8 cellular contexts compared by ENCODE assay signal in the genomic region with DNA sequence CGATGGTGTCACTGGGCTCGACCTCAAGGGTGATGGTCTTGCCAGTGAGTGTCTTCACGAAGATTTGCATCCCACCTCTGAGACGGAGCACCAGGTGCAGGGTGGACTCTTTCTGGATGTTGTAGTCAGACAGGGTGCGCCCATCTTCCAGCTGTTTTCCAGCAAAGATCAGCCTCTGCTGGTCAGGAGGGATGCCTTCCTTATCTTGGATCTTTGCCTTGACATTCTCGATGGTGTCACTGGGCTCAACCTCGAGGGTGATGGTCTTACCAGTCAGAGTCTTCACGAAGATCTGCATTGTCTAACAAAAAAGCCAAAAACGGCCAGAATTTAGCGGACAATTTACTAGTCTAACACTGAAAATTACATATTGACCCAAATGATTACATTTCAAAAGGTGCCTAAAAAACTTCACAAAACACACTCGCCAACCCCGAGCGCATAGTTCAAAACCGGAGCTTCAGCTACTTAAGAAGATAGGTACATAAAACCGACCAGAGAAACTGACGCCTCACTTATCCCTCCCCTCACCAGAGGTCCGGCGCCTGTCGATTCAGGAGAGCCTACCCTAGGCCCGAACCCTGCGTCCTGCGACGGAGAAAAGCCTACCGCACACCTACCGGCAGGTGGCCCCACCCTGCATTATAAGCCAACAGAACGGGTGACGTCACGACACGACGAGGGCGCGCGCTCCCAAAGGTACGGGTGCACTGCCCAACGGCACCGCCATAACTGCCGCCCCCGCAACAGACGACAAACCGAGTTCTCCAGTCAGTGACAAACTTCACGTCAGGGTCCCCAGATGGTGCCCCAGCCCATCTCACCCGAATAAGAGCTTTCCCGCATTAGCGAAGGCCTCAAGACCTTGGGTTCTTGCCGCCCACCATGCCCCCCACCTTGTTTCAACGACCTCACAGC. TPM values are rescaled to one million over a fixed set of nuclear protein-coding genes. Genes with fewer than 3 reads are reported as not detected.
DNase-seq lines count a peak whose midpoint lies in the region; ATAC-seq, FAIRE-seq and TF ChIP-seq lines count a peak whose summit lies in the region.

No MANE protein-coding gene starts in this region.

- intact Hi-C loops in CD14-positive monocyte (cut with micrococcal nuclease) (no loop called here), HCT116 (cut with micrococcal nuclease) (loop anchor here (1.0 to 2.0 kb wide), 2 partner anchors 25 to 76 kb away; partner anchors contain the start of gene DHX37), spleen (cut with DNase I; ENCODE audit: low total_unique reads) (no loop called here)

- H3K27me3 Mint-ChIP-seq in CD14-positive monocyte (ENCODE audit: low read depth in 3 of 3) (peaks cover 0 to 6% (median 6%) of the 10 kb centered on the region in 3 donors), astrocyte (ENCODE audit: low read depth, unreplicated experiment) (no peaks in the 10 kb centered on the region)

- H3K4me2 ChIP-seq in HCT116 (ENCODE audit: low read length), result peak overlapping the region; percentile 96
- H3K4me2 ChIP-seq in astrocyte (ENCODE audit: low read length), result peak overlapping the region; percentile 90

- BruUV-seq in HCT116 (replicated peaks; lab: Mats Ljungman, UMichigan), result TSS peak; percentile 53

- peak; percentile 37 for ATAC-seq in HCT116
- no peak for ATAC-seq in GM21529 (IDR thresholded peaks at IDR 0.05; ENCODE audit: unreplicated experiment)

- peaks cover 0 to 10% (median 4%) of the 10 kb centered on the region in 7 donors for H3K9me3 Mint-ChIP-seq in CD14-positive monocyte
- H3K9me3 Mint-ChIP-seq in astrocyte (ENCODE audit: unreplicated experiment), result no peaks in the 10 kb centered on the region

- peak overlapping the region; percentile 99 to 100 (median 100) for H3K27ac Mint-ChIP-seq in CD14-positive monocyte
- H3K27ac Mint-ChIP-seq in astrocyte (ENCODE audit: unreplicated experiment), result peak overlapping the region; percentile 100

- CTCF ChIA-PET in HCT116 (lab: Charles Lee), result no interaction called here

- WGBS in spleen, 5 donors, result 5 to 14% (median 7%) methylated on average over 26 to 46 of the region's 46 CpGs

- H3K27me3 ChIP-seq in HCT116 (ENCODE audit: insufficient read depth, low read length) (no peaks in the 10 kb centered on the region), SJSA1 (replicated peaks) (peaks cover 9% of the 10 kb centered on the region; the same call in 1 of the 2 replicates), astrocyte (ENCODE audit: insufficient read depth, low read length) (peaks cover 6% of the 10 kb centered on the region), spleen (replicated peaks in 1 of 7) (no peaks in the 10 kb centered on the region)

- no peaks in the 10 kb centered on the region for H3K9me2 ChIP-seq in HCT116 (ENCODE audit: insufficient read depth)

- H3K9me3 ChIP-seq in HCT116 (ENCODE audit: control insufficient read depth in 1 of 2, insufficient read depth in 1 of 2, low read depth in 1 of 2, low read length in 2 of 2), result no peaks in the 10 kb centered on the region
- no peaks in the 10 kb centered on the region for H3K9me3 ChIP-seq in SJSA1 (replicated peaks)
- H3K9me3 ChIP-seq in astrocyte (ENCODE audit: insufficient read depth, low read depth, low read length), result no peaks in the 10 kb centered on the region
- H3K9me3 ChIP-seq in iPS-18c (ENCODE audit: control insufficient read depth, insufficient read depth, low read length), result no peaks in the 10 kb centered on the region
- no peaks in the 10 kb centered on the region for H3K9me3 ChIP-seq in spleen

- H3K9ac ChIP-seq in HCT116 (ENCODE audit: low read length) (peak overlapping the region; percentile 100), astrocyte (ENCODE audit: low read length) (peak overlapping the region; percentile 100)

- H3K4me1 Mint-ChIP-seq in CD14-positive monocyte (peaks cover 60% of the 10 kb centered on the region), astrocyte (ENCODE audit: low read depth, unreplicated experiment) (peaks cover 33% of the 10 kb centered on the region)

- peaks cover 11 to 32% of the 10 kb centered on the region in 2 experiments; a peak in 3 of 4 replicates for H3K36me3 ChIP-seq in HCT116 (ENCODE audit: control insufficient read depth in 1 of 2, insufficient read depth in 2 of 2, low read length in 2 of 2)
- peaks cover 30% of the 10 kb centered on the region for H3K36me3 ChIP-seq in SJSA1
- H3K36me3 ChIP-seq in astrocyte (ENCODE audit: insufficient read depth, low read length), result peaks cover 25% of the 10 kb centered on the region
- peaks cover 0 to 40% (median 27%) of the 10 kb centered on the region in 6 donors for H3K36me3 ChIP-seq in spleen

- RAD21 ChIA-PET in HCT116 (lab: Charles Lee; ENCODE audit: low non-redundant PET in 1 of 2, low total read pairs in 2 of 2, uncharacterized antibody in 2 of 2, unreplicated experiment in 2 of 2), result no interaction called here

- H3K4me3 ChIP-seq in HCT116 (replicated peaks in 1 of 2; ENCODE audit: low read depth in 1 of 2, low read length in 2 of 2), result peak overlapping the region; percentile 98 to 100
- H3K4me3 ChIP-seq in SJSA1, result peak overlapping the region; percentile 88
- peak overlapping the region; percentile 82 for H3K4me3 ChIP-seq in astrocyte (ENCODE audit: insufficient read depth, low read depth, low read length)
- H3K4me3 ChIP-seq in iPS-18c (ENCODE audit: insufficient read depth, low read depth, low read length), result peak overlapping the region; percentile 100
- H3K4me3 ChIP-seq in spleen, result peak overlapping the region; percentile 60 to 93 (median 78)

- TF ChIP-seq CTCF in CD14-positive monocyte (IDR thresholded peaks at IDR 0.05) (peak; percentile 45), HCT116 (IDR thresholded peaks at IDR 0.05 in 2 of 3, conservative IDR thresholded peaks at IDR 0.05 in 1 of 3; ENCODE audit: borderline replicate concordance in 1 of 3, insufficient read depth in 1 of 3, low read depth in 2 of 3, low read length in 2 of 3) (peak in 2 of 3 experiments; percentile 55 to 60; a peak in 4 of 6 replicates), astrocyte (IDR thresholded peaks at IDR 0.05; ENCODE audit: insufficient read depth, low read depth, low read length) (peak; percentile 6), spleen (IDR thresholded peaks at IDR 0.05 in 8 of 11, conservative IDR thresholded peaks at IDR 0.05 in 3 of 11) (peak; percentile 70 to 95 (median 89))

- POLR2A ChIA-PET in HCT116 (lab: Charles Lee), result interaction anchor here (0.8 to 7.4 kb wide), 9 partner anchors 8 to 52 kb away, joined by 3 to 186 read pairs (median 7); no protein-coding TSS in a partner anchor

- no peak for TF ChIP-seq RAD21 in HCT116 (IDR thresholded peaks at IDR 0.05; ENCODE audit: low read depth)

- peaks cover 35% of the 10 kb centered on the region in 2 donors for H3K36me3 Mint-ChIP-seq in CD14-positive monocyte
- H3K36me3 Mint-ChIP-seq in astrocyte (ENCODE audit: low read depth, unreplicated experiment), result peaks cover 21% of the 10 kb centered on the region

- FAIRE-seq in astrocyte (lab: Jason Lieb, UNC), result no peak

- H2AFZ ChIP-seq in HCT116 (ENCODE audit: low read depth, low read length, poor library complexity, severe bottlenecking) (no peak overlapping the region), astrocyte (ENCODE audit: low read depth, low read length) (no peak overlapping the region)

- peak overlapping the region; percentile 96 for H3K27ac ChIP-seq in HCT116 (ENCODE audit: low read depth, low read length)
- peak overlapping the region; percentile 100 for H3K27ac ChIP-seq in SJSA1
- peak overlapping the region; percentile 100 for H3K27ac ChIP-seq in astrocyte (ENCODE audit: low read depth, low read length)
- peak overlapping the region; percentile 98 to 100 (median 100) for H3K27ac ChIP-seq in spleen

- peaks cover 50% of the 10 kb centered on the region for H3K79me2 ChIP-seq in HCT116 (ENCODE audit: insufficient read depth, low read length)
- peaks cover 54% of the 10 kb centered on the region for H3K79me2 ChIP-seq in astrocyte (ENCODE audit: insufficient read depth, low read length)

- H3K4me1 ChIP-seq in HCT116 (ENCODE audit: control insufficient read depth in 1 of 2, insufficient read depth in 2 of 2, low read length in 2 of 2) (peaks cover 43 to 78% of the 10 kb centered on the region in 2 experiments), SJSA1 (replicated peaks) (peaks cover 44% of the 10 kb centered on the region), astrocyte (ENCODE audit: insufficient read depth, low read length) (peaks cover 37% of the 10 kb centered on the region), spleen (peaks cover 56 to 84% (median 76%) of the 10 kb centered on the region in 6 donors)

- TF ChIP-seq POLR2A in HCT116 (IDR thresholded peaks at IDR 0.05; ENCODE audit: borderline replicate concordance, extremely low read depth, insufficient read depth, insufficient read length) (no peak), spleen (IDR thresholded peaks at IDR 0.05) (no peak)

- DNase-seq in CD14-positive monocyte (ENCODE audit: low spot score) (peak; percentile 85), HCT116 (ENCODE audit: low read depth, low spot score) (no peak), SJSA1 (ENCODE audit: low read depth in 1 of 2, low spot score in 2 of 2) (peak; percentile 76 to 85), astrocyte (ENCODE audit: low read depth) (peak; percentile 57), spleen (peak; percentile 98), NCI-H2171 treated with DMSO at 0.1 percent for 48 hours (lab: John Stamatoyannopoulos, UW) (no peak)

- H3K4me3 Mint-ChIP-seq in CD14-positive monocyte, result peak overlapping the region; percentile 99 to 100
- H3K4me3 Mint-ChIP-seq in astrocyte (ENCODE audit: unreplicated experiment), result peak overlapping the region; percentile 94

- H4K20me1 ChIP-seq in HCT116 (ENCODE audit: insufficient read depth), result peaks cover 34% of the 10 kb centered on the region; the same call in 1 of the 2 replicates
- H4K20me1 ChIP-seq in astrocyte (ENCODE audit: insufficient read depth, low read length), result peaks cover 52% of the 10 kb centered on the region

TF ChIP-seq in HCT116, 20 proteins besides CTCF, POLR2A, EP300 and RAD21 (continues in another document):
- TF ChIP-seq YY1 (IDR thresholded peaks at IDR 0.05; ENCODE audit: extremely low read depth, insufficient replicate concordance, low read depth, low read length) (peak; percentile 26), EZH2 (IDR thresholded peaks at IDR 0.05) (no peak), EZH2phosphoT487 (IDR thresholded peaks at IDR 0.05; ENCODE audit: borderline replicate concordance) (no peak), FOSL1 (IDR thresholded peaks at IDR 0.05; ENCODE audit: low read depth) (no peak), ZFX (IDR thresholded peaks at IDR 0.05) (peak; percentile 25; the same call in 1 of the 2 replicates)

RNA-seq across cellular contexts. Expression of gene UBC, which starts 0.7 kb away (rescaled TPM):
- polyA plus RNA-seq in CD14-positive monocyte (1,000 to 10,000 TPM in 1 of 2 donors, 100 to 1,000 TPM in 1; 969 to 1,385 TPM), spleen (100 to 1,000 TPM; 623 to 743 (median 691) TPM)
- total RNA-seq in HCT116 (2021; ENCODE audit: unreplicated experiment) (1,259 TPM), astrocyte (1,171 and 1,214 TPM in 2 replicates), spleen (1,000 to 10,000 TPM in 1 of 7 donors, 100 to 1,000 TPM in 6; 770 to 1,107 (median 909) TPM)
- 1,986 and 3,408 TPM in 2 replicates for polyA plus RNA-seq in HCT116 (2012)
- total RNA-seq in SJSA1 (2014; rRNA removed; shearing (Covaris generic)), result 966 and 1,026 TPM in 2 replicates

RNA-seq across cellular contexts. Expression of gene SCARB1, which starts 50.1 kb away (rescaled TPM):
- polyA plus RNA-seq in CD14-positive monocyte (10 to 100 TPM; 13.1 to 15.2 TPM), spleen (10 to 100 TPM; 11.9 to 19.5 (median 19.2) TPM)
- total RNA-seq in HCT116 (2021; ENCODE audit: unreplicated experiment) (95.5 TPM), astrocyte (44.5 and 48.4 TPM in 2 replicates), spleen (10 to 100 TPM; 22.0 to 59.3 (median 32.6) TPM)
- polyA plus RNA-seq in HCT116 (2012), result 114 and 120 TPM in 2 replicates
- 12.4 and 15.7 TPM in 2 replicates for total RNA-seq in SJSA1 (2014; rRNA removed; shearing (Covaris generic))

Comparison
In these comparisons a context has a peak if more than half of its experiments do, and no peak if none do; other contexts are left out.
1. DNase-seq: peak in CD14-positive monocyte (single experiment), SJSA1 (2 of 2), astrocyte (single experiment) and spleen (single experiment); none in HCT116 (single experiment) and NCI-H2171 treated with DMSO at 0.1 percent for 48 hours (single experiment).
2. CTCF ChIP-seq: peak in every context shown above with its lines; median percentile 89 in spleen; 58 in HCT116; 45 in CD14-positive monocyte; 6 in astrocyte.
3. Peak in every context shown above with its lines, with median percentiles within 50 percentile points of each other: H3K27ac ChIP-seq and H3K4me3 ChIP-seq.